Comparison of ENCODE assay signal across 15 cellular contexts in the genomic region with DNA sequence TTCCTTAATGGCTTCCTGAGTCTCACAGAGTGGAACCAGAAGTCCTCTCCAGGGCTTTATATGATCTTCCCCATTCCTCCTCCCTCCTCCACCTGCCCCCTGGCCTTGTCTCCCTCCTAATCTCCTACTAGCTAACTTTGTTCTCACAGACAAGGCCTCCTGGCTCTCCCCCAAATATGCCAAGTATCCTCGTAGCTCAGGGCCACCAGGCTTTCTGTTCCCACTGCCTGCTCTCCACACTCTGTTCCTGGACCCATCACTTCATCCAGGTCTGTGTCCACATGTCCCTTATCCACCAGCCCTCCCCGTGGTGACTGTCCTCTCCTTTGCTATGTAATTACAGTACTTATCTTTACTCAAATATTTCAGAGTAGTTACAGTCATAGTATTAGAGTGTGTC. TPM values are rescaled to one million over a fixed set of nuclear protein-coding genes. Genes with fewer than 3 reads are reported as not detected.
DNase-seq lines count a peak whose midpoint lies in the region; ATAC-seq, FAIRE-seq and TF ChIP-seq lines count a peak whose summit lies in the region.
"Had no signal": no experiment of that assay in that cellular context is flagged by ENCODE, and none has a peak within 500 bp of the region (broad histone marks: within the 10 kb centered on the region; RNA-seq: fewer than 3 reads in every experiment).

No MANE protein-coding gene starts in this region.

- no peak for FAIRE-seq in D721Med (lab: Jason Lieb, UNC)
- FAIRE-seq: GM12892, H54 had no signal

- no peak overlapping the region for H3K9ac ChIP-seq in colonic mucosa (ENCODE audit: low read depth in 2 of 2, low read length in 2 of 2)

- intact Hi-C loops in colonic mucosa (cut with DNase I) (no loop called here), lower leg skin (cut with DNase I; ENCODE audit: low total_unique reads) (no loop called here), spleen (cut with DNase I; ENCODE audit: low total_unique reads) (no loop called here)

- H3K9me3 ChIP-seq in colonic mucosa (no peaks in the 10 kb centered on the region), spleen (no peaks in the 10 kb centered on the region)

- peak; percentile 7 for DNase-seq in activated T-cell treated with anti-CD3 and anti-CD28 coated beads, Interleukin-2, amount 50 U/mL, for 24 hours
- no peak for DNase-seq in activated T-cell treated with anti-CD3 and anti-CD28 coated beads, Interleukin-2, amount 50 U/mL, for 48 hours
- DNase-seq in colonic mucosa, result peak; percentile 3
- DNase-seq in lower leg skin (ENCODE audit: low spot score in 2 of 2), result peak; percentile 13 to 68
- DNase-seq in spleen, result peak; percentile 19
- DNase-seq in D721Med (ENCODE audit: insufficient read length, low spot score), result no peak
- no peak for DNase-seq in SW480 (ENCODE audit: low spot score)
- DNase-seq: C1 segment of cervical spinal cord; CD4-positive, alpha-beta T cell; DND-41; GDM1 had no signal

- H3K9me3 Mint-ChIP-seq in activated T-cell treated with anti-CD3 and anti-CD28 coated beads, Interleukin-2, amount 50 U/mL, for 24 hours, result no peaks in the 10 kb centered on the region
- H3K9me3 Mint-ChIP-seq: CD4-positive, alpha-beta T cell had no signal

- no peaks in the 10 kb centered on the region for H3K36me3 Mint-ChIP-seq in activated T-cell treated with anti-CD3 and anti-CD28 coated beads, Interleukin-2, amount 50 U/mL, for 24 hours (ENCODE audit: low read depth)

- no peak overlapping the region for H3K4me3 ChIP-seq in colonic mucosa
- no peak overlapping the region for H3K4me3 ChIP-seq in lower leg skin (ENCODE audit: low read depth, poor library complexity, severe bottlenecking)
- no peak overlapping the region for H3K4me3 ChIP-seq in spleen

- WGBS in lower leg skin, 2 donors, result 54 to 60% methylated on average over 2 of the region's 2 CpGs
- WGBS in spleen, 5 donors, result 60 to 83% (median 72%) methylated on average over 2 of the region's 2 CpGs

- TF ChIP-seq POLR2A in lower leg skin (IDR thresholded peaks at IDR 0.05) (no peak), spleen (IDR thresholded peaks at IDR 0.05) (no peak)

- no peak for ATAC-seq in HG03159 (IDR thresholded peaks at IDR 0.05; ENCODE audit: unreplicated experiment)

- no peaks in the 10 kb centered on the region for H3K4me1 Mint-ChIP-seq in activated T-cell treated with anti-CD3 and anti-CD28 coated beads, Interleukin-2, amount 50 U/mL, for 24 hours (ENCODE audit: low read depth)
- H3K4me1 Mint-ChIP-seq: B cell had no signal

- H3K27ac ChIP-seq in colonic mucosa (no peak overlapping the region), spleen (no peak overlapping the region)

- H3K27me3 ChIP-seq in colonic mucosa, result no peaks in the 10 kb centered on the region
- peaks cover 0 to 27% (median 0%) of the 10 kb centered on the region in 7 donors for H3K27me3 ChIP-seq in spleen (replicated peaks in 1 of 7)

- H3K4me3 Mint-ChIP-seq in activated T-cell treated with anti-CD3 and anti-CD28 coated beads, Interleukin-2, amount 50 U/mL, for 24 hours, result no peak overlapping the region
- H3K4me3 Mint-ChIP-seq: B cell; CD4-positive, alpha-beta T cell had no signal

- peaks cover 12% of the 10 kb centered on the region for H3K27me3 Mint-ChIP-seq in activated T-cell treated with anti-CD3 and anti-CD28 coated beads, Interleukin-2, amount 50 U/mL, for 24 hours

- H3K4me1 ChIP-seq in colonic mucosa, result no peaks in the 10 kb centered on the region
- peaks cover 0 to 15% (median 9%) of the 10 kb centered on the region in 6 donors for H3K4me1 ChIP-seq in spleen

- H3K36me3 ChIP-seq in colonic mucosa (no peaks in the 10 kb centered on the region), spleen (no peaks in the 10 kb centered on the region)

- no peak for TF ChIP-seq CTCF in colonic mucosa (IDR thresholded peaks at IDR 0.05)
- no peak for TF ChIP-seq CTCF in lower leg skin (IDR thresholded peaks at IDR 0.05)
- TF ChIP-seq CTCF in spleen (IDR thresholded peaks at IDR 0.05 in 8 of 11, conservative IDR thresholded peaks at IDR 0.05 in 3 of 11), result no peak
- no peak for TF ChIP-seq CTCF in D721Med (IDR thresholded peaks at IDR 0.05; ENCODE audit: insufficient read depth, missing control alignments)

- no peak overlapping the region for H3K27ac Mint-ChIP-seq in activated T-cell treated with anti-CD3 and anti-CD28 coated beads, Interleukin-2, amount 50 U/mL, for 24 hours
- H3K27ac Mint-ChIP-seq: B cell; CD4-positive, alpha-beta T cell had no signal

RNA-seq across cellular contexts. Expression of a gene that starts 23.2 kb away (rescaled TPM):
- not detected for total RNA-seq in colonic mucosa
- 10 to 100 TPM in 1 of 4 donors, 1 to 10 TPM in 3; 7.0 to 19.3 (median 8.4) TPM for total RNA-seq in lower leg skin
- 1 to 10 TPM in 2 of 7 donors, under 1 TPM in 1, not detected in 4; 0.57 to 1.0 (median 1.0) TPM for total RNA-seq in spleen
- under 1 TPM in 2 of 3 donors, not detected in 1; 0.17 to 0.20 TPM for polyA plus RNA-seq in spleen
- total RNA-seq: B cell; CD4-positive, alpha-beta T cell had no signal

Comparison
In these comparisons a context has a peak if more than half of its experiments do, and no peak if none do; other contexts are left out.
1. DNase-seq: peak in activated T-cell treated with anti-CD3 and anti-CD28 coated beads, Interleukin-2, amount 50 U/mL, for 24 hours (single experiment), colonic mucosa (single experiment), lower leg skin (2 of 2) and spleen (single experiment); none in activated T-cell treated with anti-CD3 and anti-CD28 coated beads, Interleukin-2, amount 50 U/mL, for 48 hours (0 of 2), D721Med (single experiment) and SW480 (single experiment).